In the genomic region with DNA sequence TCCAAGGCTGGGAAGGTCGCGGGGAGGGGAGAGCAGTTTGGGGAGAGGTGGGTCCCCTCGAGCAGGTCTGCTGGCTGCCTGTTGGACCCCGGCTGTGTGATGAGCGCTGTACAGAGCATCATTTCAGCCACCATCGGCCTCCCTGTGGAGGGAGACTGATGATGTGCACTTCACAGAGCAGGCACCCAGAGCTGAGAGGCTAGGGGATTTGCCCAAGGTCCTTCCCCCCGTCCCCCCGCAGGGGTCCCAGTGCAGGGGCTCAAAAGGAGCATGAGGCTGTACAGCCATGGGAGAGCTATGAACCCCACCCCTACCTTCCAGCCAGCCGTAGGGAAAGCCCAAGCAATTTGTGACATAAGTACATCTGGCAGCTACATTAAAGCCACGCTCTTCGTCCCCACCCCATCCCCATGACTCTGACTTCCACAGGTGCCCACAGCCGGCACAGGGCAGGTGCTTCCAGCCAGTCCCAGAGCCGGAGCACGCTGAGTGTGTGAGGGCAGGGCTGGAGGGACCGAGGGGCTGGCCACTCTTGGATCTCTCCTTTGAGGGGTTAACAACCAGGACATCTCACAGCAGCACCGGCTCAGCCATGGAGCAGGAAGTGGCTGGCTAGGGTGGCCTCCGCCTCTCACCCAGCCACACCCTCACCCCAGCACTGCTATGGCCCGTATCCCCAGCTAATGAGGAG, we compare ENCODE assay signal across 9 cellular contexts. TPM values are rescaled to one million over a fixed set of nuclear protein-coding genes. Genes with fewer than 3 reads are reported as not detected.
DNase-seq lines count a peak whose midpoint lies in the region; ATAC-seq, FAIRE-seq and TF ChIP-seq lines count a peak whose summit lies in the region.
"Had no signal": no experiment of that assay in that cellular context is flagged by ENCODE, and none has a peak within 500 bp of the region (broad histone marks: within the 10 kb centered on the region; RNA-seq: fewer than 3 reads in every experiment).

No MANE protein-coding gene starts in this region.

- ATAC-seq in CD8-positive, alpha-beta T cell = peak; percentile 8
- ATAC-seq in K562 (peak; percentile 8), GM21825 (IDR thresholded peaks at IDR 0.05; ENCODE audit: unreplicated experiment) (no peak), HG03521 (IDR thresholded peaks at IDR 0.05; ENCODE audit: unreplicated experiment) (no peak)

- no peaks in the 10 kb centered on the region for H3K27me3 Mint-ChIP-seq in CD8-positive, alpha-beta T cell (ENCODE audit: low read depth)

- POLR2A ChIA-PET in CD8-positive, alpha-beta T cell (lab: Charles Lee) = interaction anchor here (0.6 to 19.9 kb wide), 8 partner anchors 9 to 120 kb away, joined by 3 to 490 read pairs (median 4); no protein-coding TSS in a partner anchor
- POLR2A ChIA-PET in K562 (lab: Yijun Ruan, JAX) = interaction anchor here (0.6 to 2.7 kb wide), 13 partner anchors 8 to 153 kb away, joined by 3 to 12 read pairs (median 4); partner anchors contain the start of gene NUP214

- no peaks in the 10 kb centered on the region for H3F3A ChIP-seq in neural cell (ENCODE audit: insufficient read depth, low read length, poor library complexity, severe bottlenecking)

- H3K79me2 ChIP-seq in K562 (ENCODE audit: control insufficient read depth, insufficient read depth, low read length) (peaks cover 37% of the 10 kb centered on the region), neural cell (replicated peaks; ENCODE audit: insufficient read depth, low read length) (no peaks in the 10 kb centered on the region)

- peaks cover 31% of the 10 kb centered on the region for H3K36me3 Mint-ChIP-seq in CD8-positive, alpha-beta T cell

- H3K4me3 Mint-ChIP-seq in CD8-positive, alpha-beta T cell = peak overlapping the region; percentile 90

- in situ Hi-C loops in K562 (cut with MboI) = no loop called here

- TF ChIP-seq POLR2A in K562 (conservative IDR thresholded peaks at IDR 0.05) = no peak

- peaks cover 26% of the 10 kb centered on the region for H3K4me1 ChIP-seq in CD8-positive, alpha-beta T cell (ENCODE audit: insufficient read depth, low read length)
- H3K4me1 ChIP-seq in K562 (replicated peaks in 1 of 2; ENCODE audit: control insufficient read depth in 2 of 2, insufficient read depth in 2 of 2, low read length in 2 of 2) = peaks cover 25 to 74% of the 10 kb centered on the region in 2 experiments

- H2AFZ ChIP-seq in K562 (ENCODE audit: low read depth, low read length) = peak overlapping the region; percentile 92
- H2AFZ ChIP-seq in neural cell (ENCODE audit: low read depth, low read length) = no peak overlapping the region

- H3K9me2 ChIP-seq in neural cell (ENCODE audit: insufficient read depth, low read length) = no peaks in the 10 kb centered on the region

- peak; percentile 49 for FAIRE-seq in K562 (lab: Jason Lieb, UNC)
- FAIRE-seq in GM19239 (lab: Jason Lieb, UNC) = no peak

- BruUV-seq in K562 (replicated peaks; lab: Mats Ljungman, UMichigan) = no TSS peak

- no peak for TF ChIP-seq CTCF in CD8-positive, alpha-beta T cell (IDR thresholded peaks at IDR 0.05)
- TF ChIP-seq CTCF in K562 (IDR thresholded peaks at IDR 0.05 in 2 of 3, conservative IDR thresholded peaks at IDR 0.05 in 1 of 3; ENCODE audit: insufficient read depth in 2 of 3, low read depth in 1 of 3, low read length in 3 of 3) (peak in 1 of 3 experiments; percentile 1; a peak in 1 of 6 replicates), neural cell (IDR thresholded peaks at IDR 0.05; ENCODE audit: poor library complexity, severe bottlenecking) (no peak)

- CTCF ChIA-PET in CD8-positive, alpha-beta T cell (lab: Charles Lee) = interaction anchor here (1.0 to 2.9 kb wide), 4 partner anchors 22 to 71 kb away, joined by 3 to 12 read pairs (median 3); no protein-coding TSS in a partner anchor
- CTCF ChIA-PET in K562 (lab: Yijun Ruan, JAX; ENCODE audit: low intra/inter-chr PET ratio) = no interaction called here

- H3K27ac ChIP-seq in CD8-positive, alpha-beta T cell (ENCODE audit: low read depth, low read length) = peak overlapping the region; percentile 48
- H3K27ac ChIP-seq in K562 (ENCODE audit: extremely low read depth, low read depth, low read length) (peak overlapping the region; percentile 36), neural cell (ENCODE audit: low read length) (no peak overlapping the region)
- H3K27ac ChIP-seq: epithelial cell of prostate had no signal

- H3K9me3 ChIP-seq in CD8-positive, alpha-beta T cell (ENCODE audit: low read length) = no peaks in the 10 kb centered on the region
- H3K9me3 ChIP-seq in K562 (replicated peaks; ENCODE audit: control insufficient read depth, insufficient read depth, low read depth, low read length) = no peaks in the 10 kb centered on the region
- no peaks in the 10 kb centered on the region for H3K9me3 ChIP-seq in neural cell (ENCODE audit: low read length)

- 52% methylated on average over 18 of the region's 18 CpGs for WGBS in K562 (ENCODE audit: insufficient coverage, low coverage, missing lambda C conversion rate)

- H3K4me3 ChIP-seq in CD8-positive, alpha-beta T cell (ENCODE audit: low read depth, low read length) = peak overlapping the region; percentile 49
- H3K4me3 ChIP-seq in K562 (peak overlapping the region; percentile 65), neural cell (ENCODE audit: low read length) (peak overlapping the region; percentile 44)

- intact Hi-C loops in CD8-positive, alpha-beta T cell (cut with DNase I, micrococcal nuclease) = loop anchor here (1.0 to 10.0 kb wide), 8 partner anchors 9 to 964 kb away; partner anchors contain the start of gene NUP214 (in 1 of the 2)
- intact Hi-C loops in K562 (cut with micrococcal nuclease) = loop anchor here (1.0 to 5.0 kb wide), 4 partner anchors 53 to 166 kb away; partner anchors contain the start of gene NUP214

- H3K9me1 ChIP-seq in K562 (ENCODE audit: control insufficient read depth, insufficient read depth, low read length) = peaks cover 8% of the 10 kb centered on the region

- peaks cover 28% of the 10 kb centered on the region for H3K4me1 Mint-ChIP-seq in CD8-positive, alpha-beta T cell (ENCODE audit: low read depth)

- H3K9ac ChIP-seq in K562 (ENCODE audit: insufficient read depth in 1 of 2, low read depth in 2 of 2, low read length in 2 of 2) = peak overlapping the region; percentile 4 to 93; a peak in 3 of 4 replicates
- H3K9ac ChIP-seq in neural cell (ENCODE audit: low read length) = no peak overlapping the region

- no peaks in the 10 kb centered on the region for H3K9me3 Mint-ChIP-seq in CD8-positive, alpha-beta T cell

- peak in 3 of 7 experiments; percentile 43 to 67 (median 50) for DNase-seq in CD8-positive, alpha-beta T cell
- DNase-seq in NCI-H69 (lab: John Stamatoyannopoulos, UW) (peak; percentile 26), K562 (ENCODE audit: extremely low read depth in 1 of 4, low spot score in 3 of 4) (peak; percentile 70 to 84 (median 72)), GM19238 (ENCODE audit: insufficient read length, low spot score) (no peak), GM19239 (ENCODE audit: insufficient read length, low spot score) (no peak)

- H4K20me1 ChIP-seq in K562 (replicated peaks; ENCODE audit: control insufficient read depth, insufficient read depth, low read length) (no peaks in the 10 kb centered on the region), neural cell (ENCODE audit: insufficient read depth) (no peaks in the 10 kb centered on the region)

- H3K27ac Mint-ChIP-seq in CD8-positive, alpha-beta T cell = peak overlapping the region; percentile 90

- no peaks in the 10 kb centered on the region for H3K27me3 ChIP-seq in CD8-positive, alpha-beta T cell (ENCODE audit: insufficient read depth, low read length)
- H3K27me3 ChIP-seq in K562 (ENCODE audit: control insufficient read depth in 2 of 2, insufficient read depth in 2 of 2, low read length in 2 of 2) (peaks cover 3 to 13% of the 10 kb centered on the region in 2 experiments; a peak in 3 of 5 replicates), neural cell (ENCODE audit: insufficient read depth, low read depth, low read length) (peaks cover 50% of the 10 kb centered on the region)

- TF ChIP-seq RAD21 in K562 (CRISPR knock-in tag; conservative IDR thresholded peaks at IDR 0.05 in 1 of 2, IDR thresholded peaks at IDR 0.05 in 1 of 2) = no peak
- TF ChIP-seq RAD21 in neural cell (conservative IDR thresholded peaks at IDR 0.05) = no peak

- H3K4me2 ChIP-seq in K562 (ENCODE audit: insufficient read depth, low read length) (peak overlapping the region; percentile 47), neural cell (ENCODE audit: low read length) (no peak overlapping the region)

- H3K36me3 ChIP-seq in CD8-positive, alpha-beta T cell (ENCODE audit: insufficient read depth, low read length) = no peaks in the 10 kb centered on the region
- H3K36me3 ChIP-seq in K562 (ENCODE audit: control insufficient read depth, insufficient read depth, low read length) = peaks cover 8% of the 10 kb centered on the region; the same call in 2 of the 3 replicates
- no peaks in the 10 kb centered on the region for H3K36me3 ChIP-seq in neural cell (ENCODE audit: insufficient read depth, low read length)

- TF ChIP-seq EP300 in K562 (IDR thresholded peaks at IDR 0.05; ENCODE audit: low read length) (no peak), neural cell (conservative IDR thresholded peaks at IDR 0.05; ENCODE audit: poor library complexity, severe bottlenecking) (no peak)

RNA-seq across cellular contexts. Expression of gene FAM78A, which starts 2.3 kb away (rescaled TPM):
- total RNA-seq in CD8-positive, alpha-beta T cell = 10 to 100 TPM; 44.0 to 44.2 TPM
- total RNA-seq in K562 (2011; cell fraction: chromatin; rRNA removed; ENCODE audit: low replicate concordance) = 38.6 and 86.5 TPM in 2 replicates
- total RNA-seq in K562 (2011; cell fraction: nucleolus; rRNA removed) = 61.2 and 70.5 TPM in 2 replicates
- total RNA-seq in K562 (2011; cell fraction: nucleoplasm; rRNA removed) = 59.7 and 74.0 TPM in 2 replicates
- total RNA-seq in K562 (2014; rRNA removed) (55.5 and 85.8 TPM in 2 replicates), K562 (2014; rRNA removed; fragmentation: Illumina TruSeq; extraction: Trizol) (23.7 and 28.6 TPM in 2 replicates), K562 (2015; rRNA removed; fragmentation: Illumina TruSeq; extraction: Trizol) (55.6 and 55.9 TPM in 2 replicates), K562 (2021) (103 and 105 TPM in 2 replicates)
- polyA plus RNA-seq in K562 (2011; rRNA removed) (29.9 and 50.1 TPM in 2 replicates), K562 (2014; fragmentation: Illumina TruSeq; extraction: Trizol) (65.0 and 68.7 TPM in 2 replicates), K562 (2014; fragmentation: Nextera tagmentation; extraction: Ambion mirVana) (1 to 10 TPM in 1 of 2 experiments, under 1 TPM in 1; 0.56 to 1.2 TPM), K562 (2014; rRNA removed) (55.2 and 59.6 TPM in 2 replicates), neural cell (0.47 and 0.62 TPM in 2 replicates)
- 60.0 and 102 TPM in 2 replicates for polyA plus RNA-seq in K562 (2011; cell fraction: cytosol; rRNA removed)
- 43.9 and 60.4 TPM in 2 replicates for polyA plus RNA-seq in K562 (2011; cell fraction: nucleus; rRNA removed)
- polyA plus RNA-seq in K562 (2012) = 66.9 and 81.0 TPM in 2 replicates
- 23.2 and 33.4 TPM in 2 replicates for polyA minus RNA-seq in K562 (2011; rRNA and poly(A)+ RNA removed)
- 57.5 and 69.4 TPM in 2 replicates for polyA minus RNA-seq in K562 (2011; cell fraction: cytosol; rRNA and poly(A)+ RNA removed)
- 13.3 and 20.8 TPM in 2 replicates for polyA minus RNA-seq in K562 (2011; cell fraction: nucleus; rRNA and poly(A)+ RNA removed)
- polyA minus RNA-seq in neural cell = 1.2 and 1.5 TPM in 2 replicates

RNA-seq across cellular contexts. Expression of gene PLPP7, which starts 11.0 kb away (rescaled TPM):
- total RNA-seq in CD8-positive, alpha-beta T cell = not detected
- total RNA-seq in K562 (2011; cell fraction: chromatin; rRNA removed; ENCODE audit: low replicate concordance) = 0.49 TPM in 1 of 2 replicates, not detected in the other
- 1.1 and 1.2 TPM in 2 replicates for total RNA-seq in K562 (2011; cell fraction: nucleolus; rRNA removed)
- 0.66 and 0.99 TPM in 2 replicates for total RNA-seq in K562 (2011; cell fraction: nucleoplasm; rRNA removed)
- total RNA-seq in K562 (2014; rRNA removed) = 0.23 and 0.65 TPM in 2 replicates
- total RNA-seq in K562 (2014; rRNA removed; fragmentation: Illumina TruSeq; extraction: Trizol) = not detected in 2 replicates
- total RNA-seq in K562 (2015; rRNA removed; fragmentation: Illumina TruSeq; extraction: Trizol) = 0.18 and 0.30 TPM in 2 replicates
- 0.56 and 0.93 TPM in 2 replicates for total RNA-seq in K562 (2021)
- 0.18 and 0.41 TPM in 2 replicates for polyA plus RNA-seq in K562 (2011; rRNA removed)
- polyA plus RNA-seq in K562 (2011; cell fraction: cytosol; rRNA removed) = 0.48 and 0.50 TPM in 2 replicates
- 0.68 and 0.87 TPM in 2 replicates for polyA plus RNA-seq in K562 (2011; cell fraction: nucleus; rRNA removed)
- polyA plus RNA-seq in K562 (2012) = 0.64 and 1.3 TPM in 2 replicates
- 0.09 and 0.37 TPM in 2 replicates for polyA plus RNA-seq in K562 (2014; fragmentation: Illumina TruSeq; extraction: Trizol)
- polyA plus RNA-seq in K562 (2014; fragmentation: Nextera tagmentation; extraction: Ambion mirVana) = not detected
- polyA plus RNA-seq in K562 (2014; rRNA removed) = 0.86 TPM in 1 of 2 replicates, not detected in the other
- polyA minus RNA-seq in K562 (2011; rRNA and poly(A)+ RNA removed) = 0.09 and 0.11 TPM in 2 replicates
- not detected in 2 replicates for polyA minus RNA-seq in K562 (2011; cell fraction: cytosol; rRNA and poly(A)+ RNA removed)
- 0.13 and 1.00 TPM in 2 replicates for polyA minus RNA-seq in K562 (2011; cell fraction: nucleus; rRNA and poly(A)+ RNA removed)
- 0.87 and 1.6 TPM in 2 replicates for polyA plus RNA-seq in neural cell
- polyA minus RNA-seq in neural cell = 1.2 and 1.9 TPM in 2 replicates

Comparison
In these comparisons a context has a peak if more than half of its experiments do, and no peak if none do; other contexts are left out.
1. ATAC-seq: peak in CD8-positive, alpha-beta T cell (single experiment) and K562 (single experiment); none in GM21825 (single experiment) and HG03521 (single experiment).
2. DNase-seq: peak in NCI-H69 (single experiment) and K562 (4 of 4); none in GM19238 (single experiment) and GM19239 (single experiment).
3. Peak in every context shown above with its lines, with median percentiles within 50 percentile points of each other: H3K4me3 ChIP-seq.